1 cellular context compared by ENCODE assay signal in the genomic region with DNA sequence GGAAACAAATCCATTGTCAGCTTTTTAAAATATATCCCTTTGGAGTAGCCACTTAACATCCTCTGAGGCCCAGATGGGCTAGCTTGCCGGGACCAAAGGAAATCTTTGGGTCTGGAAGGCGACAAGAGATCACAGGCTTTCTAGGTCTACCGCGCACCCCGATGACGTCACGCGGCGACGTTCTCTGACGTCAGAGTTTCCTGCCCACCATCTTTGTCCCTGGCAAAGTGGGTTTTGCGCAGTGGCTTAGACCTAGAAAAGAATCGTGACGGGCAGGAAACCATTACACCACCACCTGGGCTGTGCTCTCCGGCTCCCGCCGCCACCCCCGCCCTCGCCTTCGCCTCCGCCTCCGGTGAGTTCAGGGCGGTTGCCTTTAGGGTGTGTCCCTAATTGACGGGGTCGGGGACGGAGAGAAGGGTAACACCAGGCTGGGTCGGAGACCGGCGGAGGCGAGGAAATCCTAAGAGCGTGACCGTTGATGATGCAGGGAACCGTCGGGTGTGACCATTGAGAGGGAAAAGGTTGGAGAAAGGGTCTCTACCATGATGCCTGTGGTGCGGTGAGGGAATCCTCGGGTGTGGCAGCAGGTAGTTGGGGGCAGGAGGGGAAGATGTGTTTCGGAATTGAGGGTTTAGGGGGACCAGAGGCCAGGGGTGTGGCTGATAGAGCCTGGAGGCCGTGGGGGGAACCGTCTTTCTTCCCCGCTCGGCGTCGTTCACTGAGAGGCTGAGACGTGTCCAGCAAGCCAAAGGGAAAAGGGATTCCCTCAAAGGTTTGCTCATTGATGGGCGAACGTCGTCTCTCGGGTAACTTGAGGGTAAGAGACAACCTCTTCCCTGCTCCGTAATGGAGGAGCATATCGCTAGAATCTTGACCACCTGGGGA.
TF ChIP-seq lines count a peak whose summit lies in the region.

A gene (plus strand): TSS at position 249 of the 888 bp plus-strand sequence. CDS start 6,709 bp downstream, outside the sequence.

TF ChIP-seq in HepG2, 621 proteins besides CTCF, POLR2A, EP300 and RAD21 (continued from another document and continues in another):
- TF ChIP-seq, protein P1, sequence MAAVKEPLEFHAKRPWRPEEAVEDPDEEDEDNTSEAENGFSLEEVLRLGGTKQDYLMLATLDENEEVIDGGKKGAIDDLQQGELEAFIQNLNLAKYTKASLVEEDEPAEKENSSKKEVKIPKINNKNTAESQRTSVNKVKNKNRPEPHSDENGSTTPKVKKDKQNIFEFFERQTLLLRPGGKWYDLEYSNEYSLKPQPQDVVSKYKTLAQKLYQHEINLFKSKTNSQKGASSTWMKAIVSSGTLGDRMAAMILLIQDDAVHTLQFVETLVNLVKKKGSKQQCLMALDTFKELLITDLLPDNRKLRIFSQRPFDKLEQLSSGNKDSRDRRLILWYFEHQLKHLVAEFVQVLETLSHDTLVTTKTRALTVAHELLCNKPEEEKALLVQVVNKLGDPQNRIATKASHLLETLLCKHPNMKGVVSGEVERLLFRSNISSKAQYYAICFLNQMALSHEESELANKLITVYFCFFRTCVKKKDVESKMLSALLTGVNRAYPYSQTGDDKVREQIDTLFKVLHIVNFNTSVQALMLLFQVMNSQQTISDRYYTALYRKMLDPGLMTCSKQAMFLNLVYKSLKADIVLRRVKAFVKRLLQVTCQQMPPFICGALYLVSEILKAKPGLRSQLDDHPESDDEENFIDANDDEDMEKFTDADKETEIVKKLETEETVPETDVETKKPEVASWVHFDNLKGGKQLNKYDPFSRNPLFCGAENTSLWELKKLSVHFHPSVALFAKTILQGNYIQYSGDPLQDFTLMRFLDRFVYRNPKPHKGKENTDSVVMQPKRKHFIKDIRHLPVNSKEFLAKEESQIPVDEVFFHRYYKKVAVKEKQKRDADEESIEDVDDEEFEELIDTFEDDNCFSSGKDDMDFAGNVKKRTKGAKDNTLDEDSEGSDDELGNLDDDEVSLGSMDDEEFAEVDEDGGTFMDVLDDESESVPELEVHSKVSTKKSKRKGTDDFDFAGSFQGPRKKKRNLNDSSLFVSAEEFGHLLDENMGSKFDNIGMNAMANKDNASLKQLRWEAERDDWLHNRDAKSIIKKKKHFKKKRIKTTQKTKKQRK (IDR thresholded peaks at IDR 0.05; ENCODE audit: low read length): no peak
- TF ChIP-seq ZBTB3 (CRISPR knock-in tag; IDR thresholded peaks at IDR 0.05; ENCODE audit: borderline replicate concordance, low read depth): no peak; the same call in 1 of the 2 replicates
- TF ChIP-seq, protein P2, sequence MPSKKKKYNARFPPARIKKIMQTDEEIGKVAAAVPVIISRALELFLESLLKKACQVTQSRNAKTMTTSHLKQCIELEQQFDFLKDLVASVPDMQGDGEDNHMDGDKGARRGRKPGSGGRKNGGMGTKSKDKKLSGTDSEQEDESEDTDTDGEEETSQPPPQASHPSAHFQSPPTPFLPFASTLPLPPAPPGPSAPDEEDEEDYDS (CRISPR knock-in tag; IDR thresholded peaks at IDR 0.05): peak; percentile 61; the same call in 1 of the 2 replicates
- TF ChIP-seq RNF2 (conservative IDR thresholded peaks at IDR 0.05; ENCODE audit: low read depth): no peak
- TF ChIP-seq, protein P3, sequence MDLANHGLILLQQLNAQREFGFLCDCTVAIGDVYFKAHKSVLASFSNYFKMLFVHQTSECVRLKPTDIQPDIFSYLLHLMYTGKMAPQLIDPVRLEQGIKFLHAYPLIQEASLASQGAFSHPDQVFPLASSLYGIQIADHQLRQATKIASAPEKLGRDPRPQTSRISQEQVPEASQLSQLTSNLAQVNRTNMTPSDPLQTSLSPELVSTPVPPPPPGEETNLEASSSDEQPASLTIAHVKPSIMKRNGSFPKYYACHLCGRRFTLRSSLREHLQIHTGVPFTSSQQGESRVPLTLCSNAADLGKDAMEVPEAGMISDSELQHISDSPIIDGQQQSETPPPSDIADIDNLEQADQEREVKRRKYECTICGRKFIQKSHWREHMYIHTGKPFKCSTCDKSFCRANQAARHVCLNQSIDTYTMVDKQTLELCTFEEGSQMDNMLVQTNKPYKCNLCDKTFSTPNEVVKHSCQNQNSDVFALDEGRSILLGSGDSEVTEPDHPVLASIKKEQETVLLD (CRISPR knock-in tag; IDR thresholded peaks at IDR 0.05; ENCODE audit: low read depth): no peak
- TF ChIP-seq, protein P4, sequence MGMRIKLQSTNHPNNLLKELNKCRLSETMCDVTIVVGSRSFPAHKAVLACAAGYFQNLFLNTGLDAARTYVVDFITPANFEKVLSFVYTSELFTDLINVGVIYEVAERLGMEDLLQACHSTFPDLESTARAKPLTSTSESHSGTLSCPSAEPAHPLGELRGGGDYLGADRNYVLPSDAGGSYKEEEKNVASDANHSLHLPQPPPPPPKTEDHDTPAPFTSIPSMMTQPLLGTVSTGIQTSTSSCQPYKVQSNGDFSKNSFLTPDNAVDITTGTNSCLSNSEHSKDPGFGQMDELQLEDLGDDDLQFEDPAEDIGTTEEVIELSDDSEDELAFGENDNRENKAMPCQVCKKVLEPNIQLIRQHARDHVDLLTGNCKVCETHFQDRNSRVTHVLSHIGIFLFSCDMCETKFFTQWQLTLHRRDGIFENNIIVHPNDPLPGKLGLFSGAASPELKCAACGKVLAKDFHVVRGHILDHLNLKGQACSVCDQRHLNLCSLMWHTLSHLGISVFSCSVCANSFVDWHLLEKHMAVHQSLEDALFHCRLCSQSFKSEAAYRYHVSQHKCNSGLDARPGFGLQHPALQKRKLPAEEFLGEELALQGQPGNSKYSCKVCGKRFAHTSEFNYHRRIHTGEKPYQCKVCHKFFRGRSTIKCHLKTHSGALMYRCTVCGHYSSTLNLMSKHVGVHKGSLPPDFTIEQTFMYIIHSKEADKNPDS (CRISPR knock-in tag; IDR thresholded peaks at IDR 0.05): no peak; the same call in 1 of the 2 replicates
- peak; percentile 98 for TF ChIP-seq YY1 (IDR thresholded peaks at IDR 0.05; ENCODE audit: insufficient read depth, insufficient replicate concordance, low read depth, low read length)
- TF ChIP-seq ZNF569 (CRISPR knock-in tag; IDR thresholded peaks at IDR 0.05; ENCODE audit: borderline replicate concordance): no peak
- TF ChIP-seq, protein P5, sequence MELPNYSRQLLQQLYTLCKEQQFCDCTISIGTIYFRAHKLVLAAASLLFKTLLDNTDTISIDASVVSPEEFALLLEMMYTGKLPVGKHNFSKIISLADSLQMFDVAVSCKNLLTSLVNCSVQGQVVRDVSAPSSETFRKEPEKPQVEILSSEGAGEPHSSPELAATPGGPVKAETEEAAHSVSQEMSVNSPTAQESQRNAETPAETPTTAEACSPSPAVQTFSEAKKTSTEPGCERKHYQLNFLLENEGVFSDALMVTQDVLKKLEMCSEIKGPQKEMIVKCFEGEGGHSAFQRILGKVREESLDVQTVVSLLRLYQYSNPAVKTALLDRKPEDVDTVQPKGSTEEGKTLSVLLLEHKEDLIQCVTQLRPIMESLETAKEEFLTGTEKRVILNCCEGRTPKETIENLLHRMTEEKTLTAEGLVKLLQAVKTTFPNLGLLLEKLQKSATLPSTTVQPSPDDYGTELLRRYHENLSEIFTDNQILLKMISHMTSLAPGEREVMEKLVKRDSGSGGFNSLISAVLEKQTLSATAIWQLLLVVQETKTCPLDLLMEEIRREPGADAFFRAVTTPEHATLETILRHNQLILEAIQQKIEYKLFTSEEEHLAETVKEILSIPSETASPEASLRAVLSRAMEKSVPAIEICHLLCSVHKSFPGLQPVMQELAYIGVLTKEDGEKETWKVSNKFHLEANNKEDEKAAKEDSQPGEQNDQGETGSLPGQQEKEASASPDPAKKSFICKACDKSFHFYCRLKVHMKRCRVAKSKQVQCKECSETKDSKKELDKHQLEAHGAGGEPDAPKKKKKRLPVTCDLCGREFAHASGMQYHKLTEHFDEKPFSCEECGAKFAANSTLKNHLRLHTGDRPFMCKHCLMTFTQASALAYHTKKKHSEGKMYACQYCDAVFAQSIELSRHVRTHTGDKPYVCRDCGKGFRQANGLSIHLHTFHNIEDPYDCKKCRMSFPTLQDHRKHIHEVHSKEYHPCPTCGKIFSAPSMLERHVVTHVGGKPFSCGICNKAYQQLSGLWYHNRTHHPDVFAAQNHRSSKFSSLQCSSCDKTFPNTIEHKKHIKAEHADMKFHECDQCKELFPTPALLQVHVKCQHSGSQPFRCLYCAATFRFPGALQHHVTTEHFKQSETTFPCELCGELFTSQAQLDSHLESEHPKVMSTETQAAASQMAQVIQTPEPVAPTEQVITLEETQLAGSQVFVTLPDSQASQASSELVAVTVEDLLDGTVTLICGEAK (IDR thresholded peaks at IDR 0.05): no peak
- TF ChIP-seq, protein P5 (CRISPR knock-in tag; IDR thresholded peaks at IDR 0.05): peak; percentile 77
- TF ChIP-seq SMAD1 (CRISPR knock-in tag; IDR thresholded peaks at IDR 0.05; ENCODE audit: borderline replicate concordance, low read depth): peak; percentile 85; the same call in 1 of the 2 replicates
- TF ChIP-seq FOXP1 (IDR thresholded peaks at IDR 0.05): no peak
- 0 out of 2 replicates have a peak, but pooled peaks have one; percentile 28 for TF ChIP-seq FOXP1 (CRISPR knock-in tag; IDR thresholded peaks at IDR 0.05)
- peak; percentile 96 for TF ChIP-seq KDM5A (IDR thresholded peaks at IDR 0.05; ENCODE audit: borderline replicate concordance, low read length)
- no peak for TF ChIP-seq ZNF160 (CRISPR knock-in tag; IDR thresholded peaks at IDR 0.05)
- no peak for TF ChIP-seq ARNTL (CRISPR knock-in tag; IDR thresholded peaks at IDR 0.05)
- TF ChIP-seq, protein P6, sequence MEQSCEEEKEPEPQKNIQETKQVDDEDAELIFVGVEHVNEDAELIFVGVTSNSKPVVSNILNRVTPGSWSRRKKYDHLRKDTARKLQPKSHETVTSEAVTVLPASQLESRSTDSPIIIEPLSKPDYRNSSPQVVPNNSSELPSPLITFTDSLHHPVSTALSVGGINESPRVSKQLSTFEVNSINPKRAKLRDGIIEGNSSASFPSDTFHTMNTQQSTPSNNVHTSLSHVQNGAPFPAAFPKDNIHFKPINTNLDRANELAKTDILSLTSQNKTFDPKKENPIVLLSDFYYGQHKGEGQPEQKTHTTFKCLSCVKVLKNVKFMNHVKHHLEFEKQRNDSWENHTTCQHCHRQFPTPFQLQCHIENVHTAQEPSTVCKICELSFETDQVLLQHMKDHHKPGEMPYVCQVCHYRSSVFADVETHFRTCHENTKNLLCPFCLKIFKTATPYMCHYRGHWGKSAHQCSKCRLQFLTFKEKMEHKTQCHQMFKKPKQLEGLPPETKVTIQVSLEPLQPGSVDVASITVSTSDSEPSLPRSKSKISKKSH (CRISPR knock-in tag; IDR thresholded peaks at IDR 0.05; ENCODE audit: borderline replicate concordance): peak; percentile 91
- no peak for TF ChIP-seq GFI1 (CRISPR knock-in tag; IDR thresholded peaks at IDR 0.05; ENCODE audit: borderline replicate concordance)
- TF ChIP-seq PCBP1 (IDR thresholded peaks at IDR 0.05; ENCODE audit: borderline replicate concordance, low read depth, low read length): no peak
- no peak for TF ChIP-seq ZNF101 (CRISPR knock-in tag; IDR thresholded peaks at IDR 0.05; ENCODE audit: borderline replicate concordance, low read depth)
- no peak for TF ChIP-seq NFE2L2 (IDR thresholded peaks at IDR 0.05; ENCODE audit: low read length)
- TF ChIP-seq ZNF383 (CRISPR knock-in tag; IDR thresholded peaks at IDR 0.05; ENCODE audit: borderline replicate concordance): no peak
- TF ChIP-seq ZNF572 (CRISPR knock-in tag; IDR thresholded peaks at IDR 0.05): no peak
- TF ChIP-seq TAF1 (CRISPR knock-in tag; IDR thresholded peaks at IDR 0.05): peak; percentile 80
- no peak for TF ChIP-seq ZSCAN29 (CRISPR knock-in tag; conservative IDR thresholded peaks at IDR 0.05)
- no peak for TF ChIP-seq SIX1 (CRISPR knock-in tag; IDR thresholded peaks at IDR 0.05; ENCODE audit: borderline replicate concordance)
- TF ChIP-seq, protein P7, sequence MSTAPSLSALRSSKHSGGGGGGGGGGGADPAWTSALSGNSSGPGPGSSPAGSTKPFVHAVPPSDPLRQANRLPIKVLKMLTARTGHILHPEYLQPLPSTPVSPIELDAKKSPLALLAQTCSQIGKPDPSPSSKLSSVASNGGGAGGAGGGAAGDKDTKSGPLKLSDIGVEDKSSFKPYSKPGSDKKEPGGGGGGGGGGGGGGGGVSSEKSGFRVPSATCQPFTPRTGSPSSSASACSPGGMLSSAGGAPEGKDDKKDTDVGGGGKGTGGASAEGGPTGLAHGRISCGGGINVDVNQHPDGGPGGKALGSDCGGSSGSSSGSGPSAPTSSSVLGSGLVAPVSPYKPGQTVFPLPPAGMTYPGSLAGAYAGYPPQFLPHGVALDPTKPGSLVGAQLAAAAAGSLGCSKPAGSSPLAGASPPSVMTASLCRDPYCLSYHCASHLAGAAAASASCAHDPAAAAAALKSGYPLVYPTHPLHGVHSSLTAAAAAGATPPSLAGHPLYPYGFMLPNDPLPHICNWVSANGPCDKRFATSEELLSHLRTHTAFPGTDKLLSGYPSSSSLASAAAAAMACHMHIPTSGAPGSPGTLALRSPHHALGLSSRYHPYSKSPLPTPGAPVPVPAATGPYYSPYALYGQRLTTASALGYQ (CRISPR knock-in tag; IDR thresholded peaks at IDR 0.05): no peak
- no peak for TF ChIP-seq PAWR (CRISPR knock-in tag; IDR thresholded peaks at IDR 0.05; ENCODE audit: borderline replicate concordance)
- TF ChIP-seq HOXA5 (CRISPR knock-in tag; IDR thresholded peaks at IDR 0.05): peak; percentile 74; the same call in 1 of the 2 replicates
- TF ChIP-seq ZFP37 (CRISPR knock-in tag; IDR thresholded peaks at IDR 0.05; ENCODE audit: borderline replicate concordance): no peak
- TF ChIP-seq TAF15 (IDR thresholded peaks at IDR 0.05; ENCODE audit: low read depth, low read length, poor library complexity, severe bottlenecking): no peak
